ENCODE assay signal across 1 cellular context in genomic region chr19:8526345-8527062, GRCh38.
TF ChIP-seq lines count a peak whose summit lies in the region.

No MANE protein-coding gene starts in this region.

TF ChIP-seq in HepG2, 621 proteins besides CTCF, POLR2A, EP300 and RAD21 (continued from another document):
- TF ChIP-seq ZBTB43 (CRISPR knock-in tag; conservative IDR thresholded peaks at IDR 0.05), result peak; percentile 61; the same call in 1 of the 2 replicates
- no peak for TF ChIP-seq ZNF337 (CRISPR knock-in tag; IDR thresholded peaks at IDR 0.05; ENCODE audit: borderline replicate concordance, low read depth)
- TF ChIP-seq ZNF549 (CRISPR knock-in tag; IDR thresholded peaks at IDR 0.05), result no peak
- TF ChIP-seq KMT2A (CRISPR knock-in tag; IDR thresholded peaks at IDR 0.05), result no peak
- TF ChIP-seq ZFY (CRISPR knock-in tag; IDR thresholded peaks at IDR 0.05), result peak; percentile 45; the same call in 1 of the 2 replicates
- TF ChIP-seq TEAD3 (CRISPR knock-in tag; optimal IDR thresholded peaks at IDR 0.05; ENCODE audit: borderline replicate concordance), result peak; percentile 22
- no peak for TF ChIP-seq RORA (CRISPR knock-in tag; IDR thresholded peaks at IDR 0.05)
